ENCODE assay signal across 10 cellular contexts in the genomic region with DNA sequence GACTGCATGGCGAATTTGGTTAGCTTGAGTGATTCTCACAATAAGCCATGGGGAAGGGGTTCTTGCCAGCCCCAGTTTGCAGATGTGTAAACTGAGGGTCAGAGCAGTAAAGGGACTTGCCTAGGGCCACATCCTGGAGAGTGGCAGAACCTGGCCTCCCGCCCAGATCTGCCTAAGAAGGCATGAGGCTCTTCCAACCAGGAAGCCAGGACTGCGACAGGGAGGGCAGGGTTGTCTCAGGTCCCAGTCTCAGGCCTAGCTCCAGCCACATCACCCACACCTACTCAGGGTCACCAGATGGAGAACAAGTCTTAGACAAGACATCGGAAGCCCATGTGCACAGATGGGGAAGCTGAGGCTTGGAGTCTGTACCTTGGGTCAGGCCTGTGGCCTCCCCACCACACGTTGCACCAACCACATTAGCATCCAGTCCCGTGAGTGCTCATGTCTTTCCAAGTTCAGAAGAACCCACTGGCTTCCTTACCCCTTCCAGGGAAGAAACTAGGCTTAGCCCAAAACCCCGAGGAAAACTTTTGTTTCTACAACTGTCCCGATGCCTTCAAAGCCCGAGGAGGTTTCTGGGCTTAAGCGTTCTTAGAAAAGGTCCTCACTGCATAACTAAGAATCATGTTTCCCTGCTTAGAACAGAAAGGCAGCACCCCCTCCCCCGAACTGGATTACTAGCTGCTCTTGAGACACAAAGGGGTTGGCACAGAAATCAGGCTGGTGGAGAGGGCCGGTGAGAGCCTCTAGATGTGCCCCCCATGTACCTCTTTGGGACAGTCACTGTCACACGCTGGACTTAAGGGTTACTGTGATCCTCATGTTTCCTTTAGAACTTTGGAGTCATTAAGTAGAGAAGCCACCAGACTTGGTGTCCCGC. TPM values are rescaled to one million over a fixed set of nuclear protein-coding genes. Genes with fewer than 3 reads are reported as not detected.
DNase-seq lines count a peak whose midpoint lies in the region; ATAC-seq and TF ChIP-seq lines count a peak whose summit lies in the region.
"Had no signal": no experiment of that assay in that cellular context is flagged by ENCODE, and none has a peak within 500 bp of the region (broad histone marks: within the 10 kb centered on the region; RNA-seq: fewer than 3 reads in every experiment).

No MANE protein-coding gene starts in this region.

- peaks cover 58% of the 10 kb centered on the region for H3K4me1 Mint-ChIP-seq in endothelial cell (ENCODE audit: unreplicated experiment)

- no peak overlapping the region for H3K9ac ChIP-seq in trophoblast cell (ENCODE audit: low read length)

- no CpG with 5 or more reads among the region's 14 CpGs for WGBS in trophoblast cell (ENCODE audit: extremely low coverage, insufficient coverage, insufficient read length)

- no peak overlapping the region for H3K14ac ChIP-seq in trophoblast cell (ENCODE audit: low read length)

- no peak overlapping the region for H2BK120ac ChIP-seq in trophoblast cell (ENCODE audit: insufficient read depth, low read length, poor library complexity)

- no peak overlapping the region for H4K12ac ChIP-seq in trophoblast cell (ENCODE audit: low read depth, low read length)

- no peak overlapping the region for H3K18ac ChIP-seq in trophoblast cell (ENCODE audit: low read length)

- TF ChIP-seq POLR2A in GM15510 (IDR thresholded peaks at IDR 0.05; ENCODE audit: borderline replicate concordance, extremely low read depth, insufficient read length) (peak; percentile 39), Peyer's patch (IDR thresholded peaks at IDR 0.05) (no peak), gastrocnemius medialis (IDR thresholded peaks at IDR 0.05) (no peak)

- H3K36me3 ChIP-seq in Peyer's patch, result no peaks in the 10 kb centered on the region
- no peaks in the 10 kb centered on the region for H3K36me3 ChIP-seq in gastrocnemius medialis
- H3K36me3 ChIP-seq in trophoblast cell (ENCODE audit: control insufficient read depth in 1 of 2, insufficient read depth in 2 of 2, low read length in 2 of 2), result no peaks in the 10 kb centered on the region
- H3K36me3 ChIP-seq: MG63 had no signal

- H3K79me1 ChIP-seq in trophoblast cell (ENCODE audit: low read length), result no peaks in the 10 kb centered on the region

- intact Hi-C loops in gastrocnemius medialis (cut with DNase I; ENCODE audit: low total_unique reads), result no loop called here

- H4K91ac ChIP-seq in trophoblast cell (ENCODE audit: low read depth, low read length), result no peak overlapping the region

- H4K8ac ChIP-seq in trophoblast cell (ENCODE audit: low read depth, low read length), result no peak overlapping the region

- H3K27me3 Mint-ChIP-seq in endothelial cell (ENCODE audit: unreplicated experiment), result peaks cover 7% of the 10 kb centered on the region

- no peaks in the 10 kb centered on the region for H3K9me3 ChIP-seq in Peyer's patch
- H3K9me3 ChIP-seq in gastrocnemius medialis, result no peaks in the 10 kb centered on the region
- H3K9me3 ChIP-seq in trophoblast cell (ENCODE audit: insufficient read depth, low read depth, low read length), result no peaks in the 10 kb centered on the region
- H3K9me3 ChIP-seq: MG63 had no signal

- H2AFZ ChIP-seq in trophoblast cell (ENCODE audit: insufficient read depth, low read length, poor library complexity), result no peak overlapping the region

- H2BK12ac ChIP-seq in trophoblast cell (ENCODE audit: low read length), result no peak overlapping the region

- H3K27ac ChIP-seq in Peyer's patch, result peak overlapping the region; percentile 69 to 92 (median 82)
- H3K27ac ChIP-seq in gastrocnemius medialis, result peak overlapping the region; percentile 94 to 100 (median 98)
- H3K27ac ChIP-seq in trophoblast cell (ENCODE audit: low read depth, low read length), result no peak overlapping the region

- H3K4me3 ChIP-seq in Peyer's patch (peak overlapping the region; percentile 74 to 87 (median 80)), gastrocnemius medialis (peak overlapping the region; percentile 64 to 82 (median 74)), trophoblast cell (ENCODE audit: low read depth, low read length) (no peak overlapping the region)
- H3K4me3 ChIP-seq: MG63 had no signal

- DNase-seq in Peyer's patch (peak in 2 of 3 donors; percentile 45 to 47), endothelial cell (ENCODE audit: low spot score) (no peak), gastrocnemius medialis (peak in 1 of 2 donors; percentile 60), HuH-7 (ENCODE audit: low spot score) (no peak), mucosa of gallbladder (ENCODE audit: low spot score) (no peak), trophoblast cell (no peak), germinal center (ENCODE audit: low spot score) (no peak)
- DNase-seq: activated effector memory CD4-positive, alpha-beta T cell treated with Interleukin-2 at 50 U/mL for 16 hours; MG63 had no signal

- in situ Hi-C loops in gastrocnemius medialis (cut with MboI; ENCODE audit: low sequenced_read_pairs in 4 of 4), result no loop called here

- no peaks in the 10 kb centered on the region for H3K79me2 ChIP-seq in trophoblast cell (ENCODE audit: control insufficient read depth, insufficient read depth, low read length, poor library complexity)

- ATAC-seq in gastrocnemius medialis, result peak; percentile 10 to 12

- TF ChIP-seq CTCF in Peyer's patch (IDR thresholded peaks at IDR 0.05), result no peak
- no peak for TF ChIP-seq CTCF in endothelial cell (IDR thresholded peaks at IDR 0.05; ENCODE audit: unreplicated experiment)
- no peak for TF ChIP-seq CTCF in gastrocnemius medialis (IDR thresholded peaks at IDR 0.05 in 4 of 5, conservative IDR thresholded peaks at IDR 0.05 in 1 of 5)

- H3K36me3 Mint-ChIP-seq in endothelial cell (ENCODE audit: low read depth, unreplicated experiment), result peaks cover 21% of the 10 kb centered on the region

- H2BK5ac ChIP-seq in trophoblast cell (ENCODE audit: low read depth, low read length, poor library complexity), result no peak overlapping the region

- H3K4me2 ChIP-seq in trophoblast cell (ENCODE audit: low read length), result no peak overlapping the region

- H3K9me3 Mint-ChIP-seq in endothelial cell (ENCODE audit: unreplicated experiment), result no peaks in the 10 kb centered on the region

- no peak overlapping the region for H3K4ac ChIP-seq in trophoblast cell (ENCODE audit: low read depth, low read length)

- H3K27me3 ChIP-seq in Peyer's patch, result peaks cover 0 to 3% of the 10 kb centered on the region in 2 donors
- no peaks in the 10 kb centered on the region for H3K27me3 ChIP-seq in gastrocnemius medialis
- H3K27me3 ChIP-seq in trophoblast cell (ENCODE audit: insufficient read depth, low read length), result peaks cover 17% of the 10 kb centered on the region
- H3K27me3 ChIP-seq: MG63 had no signal

- H3K23ac ChIP-seq in trophoblast cell (ENCODE audit: low read length), result no peak overlapping the region

- H3K4me3 Mint-ChIP-seq in endothelial cell (ENCODE audit: unreplicated experiment), result peak overlapping the region; percentile 96

- H2AK5ac ChIP-seq in trophoblast cell (ENCODE audit: low read length), result no peak overlapping the region

- H3K27ac Mint-ChIP-seq in endothelial cell (ENCODE audit: unreplicated experiment), result peak overlapping the region; percentile 13

- H3K4me1 ChIP-seq in Peyer's patch (peaks cover 0 to 24% (median 15%) of the 10 kb centered on the region in 4 donors), gastrocnemius medialis (peaks cover 70 to 71% of the 10 kb centered on the region in 2 donors), trophoblast cell (ENCODE audit: control insufficient read depth in 1 of 2, insufficient read depth in 2 of 2, low read length in 2 of 2) (peaks cover 2 to 4% of the 10 kb centered on the region in 2 experiments)

RNA-seq across cellular contexts. Expression of a gene that starts 2.3 kb away (rescaled TPM):
- total RNA-seq in Peyer's patch, result 1 to 10 TPM in 3 of 4 donors, under 1 TPM in 1; 0.95 to 8.3 (median 3.3) TPM
- total RNA-seq in endothelial cell (ENCODE audit: unreplicated experiment), result 73.4 TPM
- total RNA-seq in gastrocnemius medialis, result 10 to 100 TPM in 2 of 4 donors, 1 to 10 TPM in 2; 3.6 to 16.0 (median 10.1) TPM
- total RNA-seq in mucosa of gallbladder, result 7.5 TPM
- 0.56 and 0.60 TPM in 2 replicates for polyA plus RNA-seq in trophoblast cell (2013)

RNA-seq across cellular contexts. Expression of a gene that starts 15.5 kb away (rescaled TPM):
- total RNA-seq in Peyer's patch, result 1 to 10 TPM; 1.3 to 3.3 (median 2.4) TPM
- 4.9 TPM for total RNA-seq in endothelial cell (ENCODE audit: unreplicated experiment)
- total RNA-seq in gastrocnemius medialis, result 100 to 1,000 TPM; 110 to 395 (median 184) TPM
- total RNA-seq in mucosa of gallbladder, result 7.2 TPM
- 0.10 and 0.17 TPM in 2 replicates for polyA plus RNA-seq in trophoblast cell (2013)

Comparison
In these comparisons a context has a peak if more than half of its experiments do, and no peak if none do; other contexts are left out.
1. DNase-seq: peak in Peyer's patch (2 of 3); none in endothelial cell (single experiment), HuH-7 (single experiment), mucosa of gallbladder (single experiment), trophoblast cell (0 of 2) and germinal center (single experiment).
2. RNA of a gene that starts 15.5 kb away (total RNA-seq): 110 to 395 TPM in gastrocnemius medialis; 7.2 TPM in mucosa of gallbladder (single experiment), 4.9 TPM in endothelial cell (single experiment) and 1.3 to 3.3 TPM in Peyer's patch; every median in the first group is over 10 times any median in the second.